ENCODE assay signal across 20 cellular contexts in the genomic region with DNA sequence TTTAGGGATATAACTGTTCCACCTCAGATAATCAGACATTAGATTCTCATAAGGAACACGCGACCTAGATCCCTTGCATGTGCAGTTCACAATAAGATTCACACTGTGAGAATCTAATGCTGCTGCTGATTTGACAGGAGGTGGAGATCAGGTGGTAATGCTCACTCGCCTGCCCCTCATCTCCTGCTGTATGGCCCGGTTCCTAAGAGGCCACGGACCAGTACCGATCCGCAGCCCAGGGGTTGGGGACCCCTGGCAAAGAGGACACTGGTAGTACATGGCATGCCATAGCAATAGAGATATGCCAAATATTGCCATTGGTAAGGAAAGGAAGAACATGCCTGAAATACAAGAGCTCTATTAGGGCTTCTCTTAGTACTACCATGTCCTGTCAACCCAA. TPM values are rescaled to one million over a fixed set of nuclear protein-coding genes. Genes with fewer than 3 reads are reported as not detected.
DNase-seq lines count a peak whose midpoint lies in the region; ATAC-seq and TF ChIP-seq lines count a peak whose summit lies in the region.
"Had no signal": no experiment of that assay in that cellular context is flagged by ENCODE, and none has a peak within 500 bp of the region (broad histone marks: within the 10 kb centered on the region; RNA-seq: fewer than 3 reads in every experiment).

No MANE protein-coding gene starts in this region.

- WGBS in heart right ventricle, 2 donors = 94 to 95% methylated on average over 7 of the region's 7 CpGs

- H3K27ac ChIP-seq in heart right ventricle = no peak overlapping the region
- H3K27ac ChIP-seq: 22Rv1, BLaER1, C4-2B had no signal

- intact Hi-C loops in cardiac septum (cut with DNase I) (loop anchor here (10.0 kb wide), 1 partner anchor 216 kb away; no protein-coding TSS in a partner anchor), heart right ventricle (cut with DNase I) (no loop called here)

- H3K27ac Mint-ChIP-seq in endothelial cell (ENCODE audit: unreplicated experiment) = no peak overlapping the region
- H3K27ac Mint-ChIP-seq in glutamatergic neuron (ENCODE audit: unreplicated experiment) = no peak overlapping the region
- H3K27ac Mint-ChIP-seq: B cell; CD4-positive, CD25-positive, alpha-beta regulatory T cell; CD8-positive, alpha-beta T cell; GM23338; H9 had no signal

- H3K27me3 ChIP-seq in heart right ventricle = peaks cover 0 to 21% (median 0%) of the 10 kb centered on the region in 7 donors
- H3K27me3 ChIP-seq: BLaER1 had no signal

- H3K4me1 Mint-ChIP-seq in endothelial cell (ENCODE audit: unreplicated experiment) (peaks cover 8% of the 10 kb centered on the region), glutamatergic neuron (ENCODE audit: low read depth, unreplicated experiment) (no peaks in the 10 kb centered on the region)
- H3K4me1 Mint-ChIP-seq: B cell; CD4-positive, CD25-positive, alpha-beta regulatory T cell; GM23338 had no signal

- peak overlapping the region; percentile 31 for H3K4me3 Mint-ChIP-seq in endothelial cell (ENCODE audit: unreplicated experiment)
- H3K4me3 Mint-ChIP-seq in glutamatergic neuron (ENCODE audit: unreplicated experiment) = no peak overlapping the region
- H3K4me3 Mint-ChIP-seq: B cell; CD4-positive, CD25-positive, alpha-beta regulatory T cell; CD8-positive, alpha-beta T cell; GM23338; H9 had no signal

- ATAC-seq in heart right ventricle = no peak
- ATAC-seq: CD8-positive, alpha-beta T cell; GM12878; GM23338; HCT116 had no signal

- TF ChIP-seq CTCF in heart right ventricle (IDR thresholded peaks at IDR 0.05) = no peak
- no peak for TF ChIP-seq CTCF in endothelial cell (IDR thresholded peaks at IDR 0.05; ENCODE audit: unreplicated experiment)
- no peak for TF ChIP-seq CTCF in glutamatergic neuron (IDR thresholded peaks at IDR 0.05; ENCODE audit: partially characterized antibody, unreplicated experiment)

- H3K36me3 ChIP-seq in heart right ventricle = no peaks in the 10 kb centered on the region
- H3K36me3 ChIP-seq: BLaER1 had no signal

- H3K27me3 Mint-ChIP-seq in endothelial cell (ENCODE audit: unreplicated experiment) (peaks cover 8% of the 10 kb centered on the region), glutamatergic neuron (ENCODE audit: unreplicated experiment) (no peaks in the 10 kb centered on the region)

- peaks cover 0 to 12% (median 0%) of the 10 kb centered on the region in 11 donors for H3K9me3 ChIP-seq in heart right ventricle

- peak; percentile 33 for DNase-seq in cardiac septum (ENCODE audit: low spot score)
- DNase-seq in heart right ventricle = no peak
- no peak for DNase-seq in endothelial cell (ENCODE audit: low spot score)
- peak; percentile 15 for DNase-seq in ureter (ENCODE audit: low spot score)
- DNase-seq in glutamatergic neuron = no peak
- no peak for DNase-seq in NCI-H2196 (lab: John Stamatoyannopoulos, UW; ENCODE audit: unreplicated experiment)
- DNase-seq: CD4-positive, CD25-positive, alpha-beta regulatory T cell; CD8-positive, alpha-beta T cell; DMS 273 treated with DMSO at 0.1 percent for 48 hours; DMS79; EL; GDM1; H9 had no signal

- H3K36me3 Mint-ChIP-seq in endothelial cell (ENCODE audit: low read depth, unreplicated experiment) = peaks cover 16% of the 10 kb centered on the region
- peaks cover 9% of the 10 kb centered on the region for H3K36me3 Mint-ChIP-seq in glutamatergic neuron (ENCODE audit: unreplicated experiment)
- H3K36me3 Mint-ChIP-seq: CD4-positive, CD25-positive, alpha-beta regulatory T cell had no signal

- H3K4me1 ChIP-seq in heart right ventricle = peaks cover 0 to 45% (median 14%) of the 10 kb centered on the region in 9 donors
- H3K4me1 ChIP-seq: BLaER1 had no signal

- no peak overlapping the region for H3K4me3 ChIP-seq in heart right ventricle
- H3K4me3 ChIP-seq: BLaER1, GM12878, GM23338 had no signal

- H3K9me3 Mint-ChIP-seq in endothelial cell (ENCODE audit: unreplicated experiment) (peaks cover 2% of the 10 kb centered on the region), glutamatergic neuron (ENCODE audit: unreplicated experiment) (no peaks in the 10 kb centered on the region)

RNA-seq across cellular contexts. Expression of a gene that starts 59.7 kb away (rescaled TPM):
- 13.2 TPM for total RNA-seq in cardiac septum
- 10 to 100 TPM; 12.4 to 18.0 (median 15.2) TPM for total RNA-seq in heart right ventricle
- 10 to 100 TPM in 1 of 2 donors, 1 to 10 TPM in 1; 5.6 to 16.1 TPM for polyA plus RNA-seq in heart right ventricle
- total RNA-seq in endothelial cell (ENCODE audit: unreplicated experiment) = 14.7 TPM
- 11.4 TPM for total RNA-seq in ureter
- 8.4 TPM for total RNA-seq in glutamatergic neuron (ENCODE audit: unreplicated experiment)

RNA-seq across cellular contexts. Expression of a gene that starts 60.0 kb away (rescaled TPM):
- total RNA-seq in cardiac septum (16.7 TPM), heart right ventricle (10 to 100 TPM in 5 of 10 donors, 1 to 10 TPM in 5; 8.5 to 15.8 (median 11.3) TPM), endothelial cell (ENCODE audit: unreplicated experiment) (35.6 TPM), ureter (55.6 TPM), glutamatergic neuron (ENCODE audit: unreplicated experiment) (39.5 TPM)
- 1 to 10 TPM; 7.3 to 9.7 TPM for polyA plus RNA-seq in heart right ventricle

Comparison
In these comparisons a context has a peak if more than half of its experiments do, and no peak if none do; other contexts are left out.
1. DNase-seq: peak in cardiac septum (single experiment) and ureter (single experiment); none in heart right ventricle (0 of 2), endothelial cell (single experiment), glutamatergic neuron (single experiment) and NCI-H2196 (single experiment).